In genomic region chr16:12267491-12267890, GRCh38 we compare ENCODE assay signal across 21 cellular contexts.
"Had no signal": no experiment of that assay in that cellular context is flagged by ENCODE, and none has a peak within 500 bp of the region (broad histone marks: within the 10 kb centered on the region; RNA-seq: fewer than 3 reads in every experiment).

No MANE protein-coding gene starts in this region.

- H3K27ac ChIP-seq: epithelial cell of prostate, esophagus muscularis mucosa, foreskin keratinocyte, neural progenitor cell, psoas muscle, spleen, testis, tibial nerve had no signal

- H2AFZ ChIP-seq: neural progenitor cell had no signal

- H3K36me3 ChIP-seq: esophagus muscularis mucosa, neural progenitor cell, tibial nerve had no signal

- H3K27me3 ChIP-seq: esophagus muscularis mucosa, foreskin keratinocyte, neural progenitor cell, spleen, testis, tibial nerve had no signal

- DNase-seq: effector memory CD4-positive, alpha-beta T cell; foreskin keratinocyte; head of caudate nucleus; hippocampal formation; left colon; natural killer cell; nucleus accumbens; psoas muscle; retina; spleen; stimulated activated CD4-positive, alpha-beta T cell treated with anti-CD3 and anti-CD28 coated beads, Interleukin-15, amount 100 ng/mL, for 24 hours; stimulated activated CD4-positive, alpha-beta T cell treated with anti-CD3 and anti-CD28 coated beads, Interleukin-2, amount 100 ng/mL, for 24 hours; stimulated activated CD4-positive, alpha-beta T cell treated with anti-CD3 and anti-CD28 coated beads, Interleukin-4, amount 100 ng/mL, for 4 hours; stimulated activated naive B cell treated with anti-CD40 and anti-IgM and Interleukin-4, amounts not matched to agents 10 μg/mL and 1 μg/mL and 100 μg/mL, for 72 hours; stimulated activated naive CD8-positive, alpha-beta T cell treated with anti-CD3 and anti-CD28 coated beads, Interleukin-15, amount 100 ng/mL, for 72 hours; testis had no signal

- H3K9me3 ChIP-seq: esophagus muscularis mucosa, psoas muscle, spleen, testis, tibial nerve had no signal

- H3K4me2 ChIP-seq: neural progenitor cell had no signal

- ATAC-seq: foreskin keratinocyte; left colon; natural killer cell; psoas muscle; sciatic nerve; stimulated activated naive B cell treated with anti-CD40 and anti-IgM and Interleukin-4, amounts not matched to agents 10 μg/mL and 1 μg/mL and 100 μg/mL, for 72 hours; stimulated activated naive CD8-positive, alpha-beta T cell treated with anti-CD3 and anti-CD28 coated beads, Interleukin-15, amount 100 ng/mL, for 72 hours had no signal

- H3K4me1 ChIP-seq: foreskin keratinocyte, neural progenitor cell, spleen, testis, tibial nerve had no signal

- H3K4me3 ChIP-seq: esophagus muscularis mucosa, neural progenitor cell, psoas muscle, spleen, testis, tibial nerve had no signal
